15 cellular contexts compared by ENCODE assay signal in the genomic region with DNA sequence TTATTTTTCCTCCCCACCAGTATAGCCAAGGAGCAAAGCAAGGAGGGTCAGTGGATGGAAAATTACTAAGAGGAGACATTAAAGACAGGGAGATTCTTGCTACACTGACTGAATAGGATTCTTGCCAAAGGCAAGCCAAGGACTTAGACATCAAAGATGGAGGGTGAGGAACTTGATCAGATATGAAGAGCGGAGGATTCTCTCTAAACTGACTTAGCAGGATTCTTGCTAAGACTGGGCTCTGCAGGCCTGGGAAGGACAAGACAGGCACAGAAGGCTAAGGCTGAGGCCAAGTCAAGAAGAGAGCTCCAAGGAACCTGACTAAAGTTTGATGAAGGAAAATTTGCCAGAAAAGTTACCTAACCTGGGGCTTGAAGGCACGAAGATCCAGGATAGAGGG.
DNase-seq lines count a peak whose midpoint lies in the region; FAIRE-seq and TF ChIP-seq lines count a peak whose summit lies in the region.
"Had no signal": no experiment of that assay in that cellular context is flagged by ENCODE, and none has a peak within 500 bp of the region (broad histone marks: within the 10 kb centered on the region; RNA-seq: fewer than 3 reads in every experiment).

No MANE protein-coding gene starts in this region.

- H3K27me3 Mint-ChIP-seq in endodermal cell (ENCODE audit: insufficient read depth) = no peaks in the 10 kb centered on the region

- H3K4me3 Mint-ChIP-seq in endodermal cell = no peak overlapping the region
- H3K4me3 Mint-ChIP-seq: CD4-positive, CD25-positive, alpha-beta regulatory T cell had no signal

- H3K79me2 ChIP-seq in MM.1S (ENCODE audit: low read length) = no peaks in the 10 kb centered on the region

- no peak overlapping the region for H2AFZ ChIP-seq in MM.1S (ENCODE audit: low read length)

- peaks cover 35% of the 10 kb centered on the region for H3K9me3 ChIP-seq in HUES48 (ENCODE audit: control insufficient read depth, insufficient read depth, low read length)
- peaks cover 46% of the 10 kb centered on the region for H3K9me3 ChIP-seq in endodermal cell (ENCODE audit: control insufficient read depth, low read length)
- no peaks in the 10 kb centered on the region for H3K9me3 ChIP-seq in iPS-18a (ENCODE audit: control insufficient read depth, low read depth, low read length)
- H3K9me3 ChIP-seq in MM.1S (replicated peaks; ENCODE audit: insufficient read depth, low read length) = no peaks in the 10 kb centered on the region

- no peak for DNase-seq in D721Med (ENCODE audit: insufficient read length, low spot score)
- no peak for DNase-seq in endodermal cell
- DNase-seq in MM.1S = no peak
- no peak for DNase-seq in GDM1 (lab: John Stamatoyannopoulos, UW)
- no peak for DNase-seq in KG1 (lab: John Stamatoyannopoulos, UW)
- DNase-seq in NCI-H748 (lab: John Stamatoyannopoulos, UW; ENCODE audit: unreplicated experiment) = no peak
- DNase-seq: ACHN; CD4-positive, CD25-positive, alpha-beta regulatory T cell; DMS79 had no signal

- peak overlapping the region; percentile 87 for H3K27ac Mint-ChIP-seq in endodermal cell
- H3K27ac Mint-ChIP-seq: CD4-positive, CD25-positive, alpha-beta regulatory T cell had no signal

- TF ChIP-seq CTCF in D721Med (IDR thresholded peaks at IDR 0.05; ENCODE audit: insufficient read depth, missing control alignments) (no peak), endodermal cell (conservative IDR thresholded peaks at IDR 0.05) (no peak), MM.1S (IDR thresholded peaks at IDR 0.05; ENCODE audit: low read length) (no peak)

- H3K9me3 Mint-ChIP-seq in endodermal cell = peaks cover 59% of the 10 kb centered on the region

- 92 to 96% methylated on average over 2 of the region's 2 CpGs for WGBS in endodermal cell (ENCODE audit: insufficient coverage in 1 of 2, insufficient read length in 1 of 2), 2 experiments

- H3K4me3 ChIP-seq in HUES48 (ENCODE audit: low read depth, low read length) (no peak overlapping the region), endodermal cell (ENCODE audit: low read length) (peak overlapping the region; percentile 24), iPS-18a (ENCODE audit: low read length) (no peak overlapping the region), MM.1S (ENCODE audit: low read length) (no peak overlapping the region)
- H3K4me3 ChIP-seq: BLaER1 treated with 17β-estradiol and CSF1 and Interleukin-3, amounts not matched to agents 10 nM and 100 nM had no signal

- H3F3A ChIP-seq in MM.1S (ENCODE audit: insufficient read depth, low read length) = no peaks in the 10 kb centered on the region

- H3K27me3 ChIP-seq in HUES48 (ENCODE audit: control insufficient read depth, insufficient read depth, low read length) (no peaks in the 10 kb centered on the region), endodermal cell (ENCODE audit: control insufficient read depth, insufficient read depth, low read length, poor library complexity, severe bottlenecking) (no peaks in the 10 kb centered on the region), iPS-18a (ENCODE audit: control insufficient read depth, insufficient read depth, low read length) (no peaks in the 10 kb centered on the region), MM.1S (replicated peaks; ENCODE audit: insufficient read depth, low read length) (no peaks in the 10 kb centered on the region)
- H3K27me3 ChIP-seq: BLaER1 treated with 17β-estradiol and CSF1 and Interleukin-3, amounts not matched to agents 10 nM and 100 nM had no signal

- no peaks in the 10 kb centered on the region for H3K9me2 ChIP-seq in MM.1S (replicated peaks; ENCODE audit: insufficient read depth, low read length)

- H3K4me1 ChIP-seq in HUES48 (ENCODE audit: control insufficient read depth, insufficient read depth, low read length) = peaks cover 30% of the 10 kb centered on the region
- peaks cover 2% of the 10 kb centered on the region for H3K4me1 ChIP-seq in endodermal cell (ENCODE audit: control insufficient read depth, insufficient read depth, low read length)
- peaks cover 39% of the 10 kb centered on the region for H3K4me1 ChIP-seq in iPS-18a (ENCODE audit: control insufficient read depth, low read depth, low read length)
- no peaks in the 10 kb centered on the region for H3K4me1 ChIP-seq in MM.1S (ENCODE audit: low read length)

- H3K36me3 ChIP-seq in HUES48 (ENCODE audit: control insufficient read depth, insufficient read depth, low read length) = no peaks in the 10 kb centered on the region; the same call in 1 of the 2 replicates
- H3K36me3 ChIP-seq in endodermal cell (ENCODE audit: control insufficient read depth, insufficient read depth, low read length) = no peaks in the 10 kb centered on the region
- H3K36me3 ChIP-seq in iPS-18a (ENCODE audit: control insufficient read depth, low read depth, low read length) = no peaks in the 10 kb centered on the region
- H3K36me3 ChIP-seq in MM.1S (replicated peaks; ENCODE audit: insufficient read depth, low read length) = no peaks in the 10 kb centered on the region
- H3K36me3 ChIP-seq: BLaER1 treated with 17β-estradiol and CSF1 and Interleukin-3, amounts not matched to agents 10 nM and 100 nM had no signal

- peaks cover 10% of the 10 kb centered on the region for H3K4me1 Mint-ChIP-seq in endodermal cell
- H3K4me1 Mint-ChIP-seq: CD4-positive, CD25-positive, alpha-beta regulatory T cell had no signal

- H3K36me3 Mint-ChIP-seq in endodermal cell (ENCODE audit: low read depth) = peaks cover 25% of the 10 kb centered on the region
- H3K36me3 Mint-ChIP-seq: CD4-positive, CD25-positive, alpha-beta regulatory T cell had no signal

- H3K27ac ChIP-seq in HUES48 (ENCODE audit: low read depth, low read length) = peak overlapping the region; percentile 99
- H3K27ac ChIP-seq in endodermal cell (ENCODE audit: low read depth, low read length) = no peak overlapping the region
- H3K27ac ChIP-seq in iPS-18a (ENCODE audit: low read length) = peak overlapping the region; percentile 93
- H3K27ac ChIP-seq in MM.1S (ENCODE audit: low read length) = no peak overlapping the region
- H3K27ac ChIP-seq: BLaER1 treated with 17β-estradiol and CSF1 and Interleukin-3, amounts not matched to agents 10 nM and 100 nM had no signal

- H3K9ac ChIP-seq in HUES48 (ENCODE audit: low read depth, low read length) = peak overlapping the region; percentile 14; the same call in 1 of the 2 replicates
- H3K9ac ChIP-seq in endodermal cell (ENCODE audit: extremely low read depth, low read length, poor library complexity, severe bottlenecking) = no peak overlapping the region
- H3K9ac ChIP-seq in iPS-18a (ENCODE audit: low read length) = peak overlapping the region; percentile 55
- H3K9ac ChIP-seq in MM.1S (ENCODE audit: low read length) = no peak overlapping the region
- H3K9ac ChIP-seq: BLaER1 treated with 17β-estradiol and CSF1 and Interleukin-3, amounts not matched to agents 10 nM and 100 nM had no signal

- no peaks in the 10 kb centered on the region for H4K20me1 ChIP-seq in MM.1S (ENCODE audit: insufficient read depth, low read length)
- H4K20me1 ChIP-seq: BLaER1 treated with 17β-estradiol and CSF1 and Interleukin-3, amounts not matched to agents 10 nM and 100 nM had no signal

- H3K4me2 ChIP-seq in MM.1S (ENCODE audit: low read depth, low read length) = no peak overlapping the region

- peak; percentile 38 for FAIRE-seq in D721Med (lab: Jason Lieb, UNC)
- FAIRE-seq: G401.6, GM12892, H54 had no signal

Comparison
In these comparisons a context has a peak if more than half of its experiments do, and no peak if none do; other contexts are left out.
1. H3K27ac ChIP-seq: peak in HUES48 (single experiment) and iPS-18a (single experiment); none in endodermal cell (single experiment) and MM.1S (single experiment).
2. H3K9ac ChIP-seq: peak in HUES48 (single experiment) and iPS-18a (single experiment); none in endodermal cell (single experiment) and MM.1S (single experiment).